In the genomic region with DNA sequence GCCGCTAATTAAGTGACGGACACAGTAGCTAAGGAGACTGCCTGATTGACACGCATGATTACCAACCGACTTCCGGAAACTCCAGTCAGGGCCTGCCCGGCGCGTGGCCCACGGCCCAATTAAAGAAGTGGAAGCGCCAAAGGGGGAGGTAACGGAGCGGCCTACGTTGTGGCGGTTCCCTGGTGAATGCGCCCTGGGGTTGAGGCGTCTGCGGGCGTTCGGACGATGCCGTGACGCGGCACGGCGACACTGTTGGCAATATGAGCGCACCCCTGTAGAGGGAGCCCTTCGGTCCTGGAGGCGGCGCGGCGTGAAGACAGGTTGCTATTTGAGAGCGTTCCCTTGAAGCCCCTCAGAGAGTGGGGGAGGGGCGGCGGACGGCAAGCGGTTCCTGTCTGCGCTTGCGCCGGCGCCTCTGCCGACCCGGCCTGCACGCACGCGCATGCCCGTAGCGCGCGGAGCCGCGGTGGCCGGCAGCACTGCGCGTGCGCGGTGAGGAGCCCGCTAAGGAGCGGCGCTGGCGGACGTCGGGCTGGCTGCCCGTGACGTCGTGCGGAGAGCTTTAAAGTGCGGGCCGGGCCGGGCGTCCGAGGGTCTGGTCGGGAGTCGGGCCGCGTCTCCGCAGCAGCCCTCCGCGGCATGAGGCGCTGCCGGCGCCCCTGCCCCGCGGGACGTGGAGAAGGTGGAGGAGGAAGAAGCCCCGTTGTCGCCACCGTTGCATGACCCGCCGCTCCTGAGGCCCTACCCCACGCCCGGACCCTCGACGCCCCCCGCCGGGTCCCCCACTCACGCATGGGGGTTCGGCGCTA, we compare ENCODE assay signal across 1 cellular context.
TF ChIP-seq lines count a peak whose summit lies in the region.

Gene ALKBH5, plus strand, starts transcription at position 495 of the 809 bp plus-strand sequence. CDS start 416 bp downstream, outside the sequence.

TF ChIP-seq in K562, 482 proteins besides CTCF, POLR2A, EP300 and RAD21 (continued from another document):
- no peak for TF ChIP-seq NR2C2 (CRISPR knock-in tag; IDR thresholded peaks at IDR 0.05)
- TF ChIP-seq NR2C2 (tag; IDR thresholded peaks at IDR 0.05): peak; percentile 7; the same call in 1 of the 2 replicates
- TF ChIP-seq ZNF224 (CRISPR knock-in tag; IDR thresholded peaks at IDR 0.05): 0 out of 2 replicates have a peak, but pooled peaks have one; percentile 50
- TF ChIP-seq FOS (IDR thresholded peaks at IDR 0.05; ENCODE audit: extremely low read depth, insufficient read length): peak; percentile 85
- TF ChIP-seq DNMT1 (IDR thresholded peaks at IDR 0.05): no peak
- TF ChIP-seq MEIS2 (IDR thresholded peaks at IDR 0.05; ENCODE audit: partially characterized antibody): peak; percentile 98
- TF ChIP-seq EP400 (IDR thresholded peaks at IDR 0.05): peak; percentile 60; the same call in 1 of the 2 replicates
- TF ChIP-seq POLR2B (IDR thresholded peaks at IDR 0.05; ENCODE audit: low read depth, partially characterized antibody): peak; percentile 28
- peak; percentile 69 for TF ChIP-seq BMI1 (IDR thresholded peaks at IDR 0.05; ENCODE audit: low read length)
- peak; percentile 20; the same call in 1 of the 2 replicates for TF ChIP-seq RFX5 (IDR thresholded peaks at IDR 0.05; ENCODE audit: low read depth, low read length)
- peak; percentile 75 for TF ChIP-seq SP2 (IDR thresholded peaks at IDR 0.05; ENCODE audit: extremely low read depth, low read depth, low read length, poor library complexity, severe bottlenecking)
- no peak for TF ChIP-seq FOXM1 (IDR thresholded peaks at IDR 0.05; ENCODE audit: low read depth)
- TF ChIP-seq FOXM1 (CRISPR knock-in tag; IDR thresholded peaks at IDR 0.05; ENCODE audit: low read depth): 0 out of 2 replicates have a peak, but pooled peaks have one; percentile 54
- peak; percentile 33; the same call in 1 of the 2 replicates for TF ChIP-seq ZNF263 (CRISPR knock-in tag; IDR thresholded peaks at IDR 0.05; ENCODE audit: borderline replicate concordance)
- TF ChIP-seq RB1 (IDR thresholded peaks at IDR 0.05; ENCODE audit: low read depth): peak; percentile 64; the same call in 1 of the 2 replicates
- TF ChIP-seq ZFX (CRISPR knock-in tag; IDR thresholded peaks at IDR 0.05): peak; percentile 72
- TF ChIP-seq FIP1L1 (IDR thresholded peaks at IDR 0.05; ENCODE audit: low read depth, low read length, poor library complexity, severe bottlenecking): peak; percentile 68
- TF ChIP-seq, protein P1, sequence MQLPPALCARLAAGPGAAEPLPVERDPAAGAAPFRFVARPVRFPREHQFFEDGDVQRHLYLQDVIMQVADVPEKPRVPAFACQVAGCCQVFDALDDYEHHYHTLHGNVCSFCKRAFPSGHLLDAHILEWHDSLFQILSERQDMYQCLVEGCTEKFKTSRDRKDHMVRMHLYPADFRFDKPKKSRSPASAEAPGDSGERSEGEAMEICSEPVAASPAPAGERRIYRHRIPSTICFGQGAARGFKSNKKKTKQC (CRISPR knock-in tag; IDR thresholded peaks at IDR 0.05): peak; percentile 83
- TF ChIP-seq ZBTB43 (CRISPR knock-in tag; IDR thresholded peaks at IDR 0.05): no peak
- TF ChIP-seq, protein P2, sequence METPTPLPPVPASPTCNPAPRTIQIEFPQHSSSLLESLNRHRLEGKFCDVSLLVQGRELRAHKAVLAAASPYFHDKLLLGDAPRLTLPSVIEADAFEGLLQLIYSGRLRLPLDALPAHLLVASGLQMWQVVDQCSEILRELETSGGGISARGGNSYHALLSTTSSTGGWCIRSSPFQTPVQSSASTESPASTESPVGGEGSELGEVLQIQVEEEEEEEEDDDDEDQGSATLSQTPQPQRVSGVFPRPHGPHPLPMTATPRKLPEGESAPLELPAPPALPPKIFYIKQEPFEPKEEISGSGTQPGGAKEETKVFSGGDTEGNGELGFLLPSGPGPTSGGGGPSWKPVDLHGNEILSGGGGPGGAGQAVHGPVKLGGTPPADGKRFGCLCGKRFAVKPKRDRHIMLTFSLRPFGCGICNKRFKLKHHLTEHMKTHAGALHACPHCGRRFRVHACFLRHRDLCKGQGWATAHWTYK (CRISPR knock-in tag; IDR thresholded peaks at IDR 0.05): no peak
- TF ChIP-seq POLR2H (tag; IDR thresholded peaks at IDR 0.05; ENCODE audit: low read depth): no peak
- no peak for TF ChIP-seq E2F1 (CRISPR knock-in tag; IDR thresholded peaks at IDR 0.05)
- peak; percentile 79 for TF ChIP-seq CXXC5 (CRISPR knock-in tag; IDR thresholded peaks at IDR 0.05)
- peak; percentile 80; the same call in 1 of the 2 replicates for TF ChIP-seq ATF7 (IDR thresholded peaks at IDR 0.05)
- no peak for TF ChIP-seq PML (IDR thresholded peaks at IDR 0.05; ENCODE audit: low read length)
- peak; percentile 49; the same call in 1 of the 2 replicates for TF ChIP-seq RNF2 (IDR thresholded peaks at IDR 0.05)
- TF ChIP-seq HCFC1 (IDR thresholded peaks at IDR 0.05; ENCODE audit: low read depth, low read length): peak; percentile 17; the same call in 1 of the 2 replicates
- no peak for TF ChIP-seq CUX1 (CRISPR knock-in tag; IDR thresholded peaks at IDR 0.05)
TF ChIP-seq in K562: peak in this region for 84.
